1 cellular context compared by ENCODE assay signal in the genomic region with DNA sequence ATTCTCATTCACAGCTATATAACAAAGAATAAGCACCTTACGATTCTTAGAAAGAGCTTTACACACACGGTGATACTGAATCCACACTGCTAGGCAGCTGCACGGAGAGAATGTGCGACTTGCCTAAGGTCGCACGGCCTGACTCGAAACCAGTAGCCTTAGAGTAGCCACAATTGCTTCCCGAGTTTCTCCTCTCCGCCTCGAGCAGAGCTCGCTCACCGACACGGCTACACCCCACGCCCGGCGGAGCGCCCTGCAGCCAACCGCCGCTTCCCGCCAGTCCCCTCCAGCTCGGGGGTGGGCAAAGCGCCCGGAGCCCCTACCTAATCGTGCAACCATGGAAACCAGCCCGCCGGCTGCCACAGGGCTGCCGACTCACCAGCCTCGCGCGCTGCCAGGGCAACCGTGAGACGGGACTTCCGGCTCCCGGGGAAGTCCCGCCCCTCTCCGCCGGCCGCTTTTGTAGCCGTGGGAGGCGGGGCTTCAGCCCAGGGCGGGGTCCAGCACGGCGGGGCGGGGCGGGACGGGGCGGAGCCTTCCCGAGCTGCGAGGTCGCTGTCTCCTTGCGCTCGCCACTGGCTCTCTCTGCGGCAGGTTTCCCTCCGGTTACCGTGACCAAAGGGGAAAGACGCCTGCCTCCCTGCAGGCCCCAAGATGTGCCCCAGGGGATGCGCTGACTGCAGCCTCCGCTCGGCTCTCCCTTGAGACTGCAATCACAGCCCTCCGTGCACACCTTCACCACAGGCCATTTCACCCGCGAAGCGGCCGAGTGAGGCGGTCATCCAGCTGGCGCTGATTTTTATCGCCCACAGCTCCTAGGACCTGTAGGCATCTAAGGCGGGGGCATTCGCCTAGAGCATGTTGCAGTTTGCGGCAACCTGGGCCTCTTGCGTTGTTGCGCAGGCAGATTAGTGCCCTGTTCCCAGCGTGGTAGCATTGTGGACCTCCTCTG.
A peak's percentile ranks its signal among the peaks of the same experiment; 100 is the strongest.
TF ChIP-seq lines count a peak whose summit lies in the region.

No MANE protein-coding gene starts in this region.

TF ChIP-seq in HepG2, 621 proteins besides CTCF, POLR2A, EP300 and RAD21 (continued from another document):
- TF ChIP-seq, protein P1, sequence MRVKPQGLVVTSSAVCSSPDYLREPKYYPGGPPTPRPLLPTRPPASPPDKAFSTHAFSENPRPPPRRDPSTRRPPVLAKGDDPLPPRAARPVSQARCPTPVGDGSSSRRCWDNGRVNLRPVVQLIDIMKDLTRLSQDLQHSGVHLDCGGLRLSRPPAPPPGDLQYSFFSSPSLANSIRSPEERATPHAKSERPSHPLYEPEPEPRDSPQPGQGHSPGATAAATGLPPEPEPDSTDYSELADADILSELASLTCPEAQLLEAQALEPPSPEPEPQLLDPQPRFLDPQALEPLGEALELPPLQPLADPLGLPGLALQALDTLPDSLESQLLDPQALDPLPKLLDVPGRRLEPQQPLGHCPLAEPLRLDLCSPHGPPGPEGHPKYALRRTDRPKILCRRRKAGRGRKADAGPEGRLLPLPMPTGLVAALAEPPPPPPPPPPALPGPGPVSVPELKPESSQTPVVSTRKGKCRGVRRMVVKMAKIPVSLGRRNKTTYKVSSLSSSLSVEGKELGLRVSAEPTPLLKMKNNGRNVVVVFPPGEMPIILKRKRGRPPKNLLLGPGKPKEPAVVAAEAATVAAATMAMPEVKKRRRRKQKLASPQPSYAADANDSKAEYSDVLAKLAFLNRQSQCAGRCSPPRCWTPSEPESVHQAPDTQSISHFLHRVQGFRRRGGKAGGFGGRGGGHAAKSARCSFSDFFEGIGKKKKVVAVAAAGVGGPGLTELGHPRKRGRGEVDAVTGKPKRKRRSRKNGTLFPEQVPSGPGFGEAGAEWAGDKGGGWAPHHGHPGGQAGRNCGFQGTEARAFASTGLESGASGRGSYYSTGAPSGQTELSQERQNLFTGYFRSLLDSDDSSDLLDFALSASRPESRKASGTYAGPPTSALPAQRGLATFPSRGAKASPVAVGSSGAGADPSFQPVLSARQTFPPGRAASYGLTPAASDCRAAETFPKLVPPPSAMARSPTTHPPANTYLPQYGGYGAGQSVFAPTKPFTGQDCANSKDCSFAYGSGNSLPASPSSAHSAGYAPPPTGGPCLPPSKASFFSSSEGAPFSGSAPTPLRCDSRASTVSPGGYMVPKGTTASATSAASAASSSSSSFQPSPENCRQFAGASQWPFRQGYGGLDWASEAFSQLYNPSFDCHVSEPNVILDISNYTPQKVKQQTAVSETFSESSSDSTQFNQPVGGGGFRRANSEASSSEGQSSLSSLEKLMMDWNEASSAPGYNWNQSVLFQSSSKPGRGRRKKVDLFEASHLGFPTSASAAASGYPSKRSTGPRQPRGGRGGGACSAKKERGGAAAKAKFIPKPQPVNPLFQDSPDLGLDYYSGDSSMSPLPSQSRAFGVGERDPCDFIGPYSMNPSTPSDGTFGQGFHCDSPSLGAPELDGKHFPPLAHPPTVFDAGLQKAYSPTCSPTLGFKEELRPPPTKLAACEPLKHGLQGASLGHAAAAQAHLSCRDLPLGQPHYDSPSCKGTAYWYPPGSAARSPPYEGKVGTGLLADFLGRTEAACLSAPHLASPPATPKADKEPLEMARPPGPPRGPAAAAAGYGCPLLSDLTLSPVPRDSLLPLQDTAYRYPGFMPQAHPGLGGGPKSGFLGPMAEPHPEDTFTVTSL (CRISPR knock-in tag; IDR thresholded peaks at IDR 0.05; ENCODE audit: borderline replicate concordance), result no peak
- no peak for TF ChIP-seq ZNF615 (CRISPR knock-in tag; IDR thresholded peaks at IDR 0.05; ENCODE audit: borderline replicate concordance)
- TF ChIP-seq RARG (CRISPR knock-in tag; IDR thresholded peaks at IDR 0.05; ENCODE audit: low read depth), result no peak
- TF ChIP-seq ZNF24 (IDR thresholded peaks at IDR 0.05), result no peak
- TF ChIP-seq ZBTB38 (CRISPR knock-in tag; IDR thresholded peaks at IDR 0.05), result peak; percentile 22; the same call in 1 of the 2 replicates
- TF ChIP-seq GTF2F1 (IDR thresholded peaks at IDR 0.05; ENCODE audit: low read length), result no peak
- peak; percentile 93 for TF ChIP-seq SRSF1 (optimal IDR thresholded peaks at IDR 0.05; ENCODE audit: low read depth, low read length)
- peak; percentile 35 for TF ChIP-seq XRCC5 (optimal IDR thresholded peaks at IDR 0.05; ENCODE audit: low read length)
- no peak for TF ChIP-seq FLYWCH1 (CRISPR knock-in tag; IDR thresholded peaks at IDR 0.05)
- TF ChIP-seq SRY (CRISPR knock-in tag; IDR thresholded peaks at IDR 0.05), result peak; percentile 47; the same call in 1 of the 2 replicates
- TF ChIP-seq, protein P2, sequence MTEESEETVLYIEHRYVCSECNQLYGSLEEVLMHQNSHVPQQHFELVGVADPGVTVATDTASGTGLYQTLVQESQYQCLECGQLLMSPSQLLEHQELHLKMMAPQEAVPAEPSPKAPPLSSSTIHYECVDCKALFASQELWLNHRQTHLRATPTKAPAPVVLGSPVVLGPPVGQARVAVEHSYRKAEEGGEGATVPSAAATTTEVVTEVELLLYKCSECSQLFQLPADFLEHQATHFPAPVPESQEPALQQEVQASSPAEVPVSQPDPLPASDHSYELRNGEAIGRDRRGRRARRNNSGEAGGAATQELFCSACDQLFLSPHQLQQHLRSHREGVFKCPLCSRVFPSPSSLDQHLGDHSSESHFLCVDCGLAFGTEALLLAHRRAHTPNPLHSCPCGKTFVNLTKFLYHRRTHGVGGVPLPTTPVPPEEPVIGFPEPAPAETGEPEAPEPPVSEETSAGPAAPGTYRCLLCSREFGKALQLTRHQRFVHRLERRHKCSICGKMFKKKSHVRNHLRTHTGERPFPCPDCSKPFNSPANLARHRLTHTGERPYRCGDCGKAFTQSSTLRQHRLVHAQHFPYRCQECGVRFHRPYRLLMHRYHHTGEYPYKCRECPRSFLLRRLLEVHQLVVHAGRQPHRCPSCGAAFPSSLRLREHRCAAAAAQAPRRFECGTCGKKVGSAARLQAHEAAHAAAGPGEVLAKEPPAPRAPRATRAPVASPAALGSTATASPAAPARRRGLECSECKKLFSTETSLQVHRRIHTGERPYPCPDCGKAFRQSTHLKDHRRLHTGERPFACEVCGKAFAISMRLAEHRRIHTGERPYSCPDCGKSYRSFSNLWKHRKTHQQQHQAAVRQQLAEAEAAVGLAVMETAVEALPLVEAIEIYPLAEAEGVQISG (CRISPR knock-in tag; IDR thresholded peaks at IDR 0.05), result peak; percentile 49; the same call in 1 of the 2 replicates
- TF ChIP-seq, protein P3, sequence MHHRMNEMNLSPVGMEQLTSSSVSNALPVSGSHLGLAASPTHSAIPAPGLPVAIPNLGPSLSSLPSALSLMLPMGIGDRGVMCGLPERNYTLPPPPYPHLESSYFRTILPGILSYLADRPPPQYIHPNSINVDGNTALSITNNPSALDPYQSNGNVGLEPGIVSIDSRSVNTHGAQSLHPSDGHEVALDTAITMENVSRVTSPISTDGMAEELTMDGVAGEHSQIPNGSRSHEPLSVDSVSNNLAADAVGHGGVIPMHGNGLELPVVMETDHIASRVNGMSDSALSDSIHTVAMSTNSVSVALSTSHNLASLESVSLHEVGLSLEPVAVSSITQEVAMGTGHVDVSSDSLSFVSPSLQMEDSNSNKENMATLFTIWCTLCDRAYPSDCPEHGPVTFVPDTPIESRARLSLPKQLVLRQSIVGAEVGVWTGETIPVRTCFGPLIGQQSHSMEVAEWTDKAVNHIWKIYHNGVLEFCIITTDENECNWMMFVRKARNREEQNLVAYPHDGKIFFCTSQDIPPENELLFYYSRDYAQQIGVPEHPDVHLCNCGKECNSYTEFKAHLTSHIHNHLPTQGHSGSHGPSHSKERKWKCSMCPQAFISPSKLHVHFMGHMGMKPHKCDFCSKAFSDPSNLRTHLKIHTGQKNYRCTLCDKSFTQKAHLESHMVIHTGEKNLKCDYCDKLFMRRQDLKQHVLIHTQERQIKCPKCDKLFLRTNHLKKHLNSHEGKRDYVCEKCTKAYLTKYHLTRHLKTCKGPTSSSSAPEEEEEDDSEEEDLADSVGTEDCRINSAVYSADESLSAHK (CRISPR knock-in tag; IDR thresholded peaks at IDR 0.05; ENCODE audit: borderline replicate concordance), result no peak
- TF ChIP-seq MEF2D (CRISPR knock-in tag; IDR thresholded peaks at IDR 0.05), result 0 out of 2 replicates have a peak, but pooled peaks have one; percentile 64
- TF ChIP-seq, protein P4, sequence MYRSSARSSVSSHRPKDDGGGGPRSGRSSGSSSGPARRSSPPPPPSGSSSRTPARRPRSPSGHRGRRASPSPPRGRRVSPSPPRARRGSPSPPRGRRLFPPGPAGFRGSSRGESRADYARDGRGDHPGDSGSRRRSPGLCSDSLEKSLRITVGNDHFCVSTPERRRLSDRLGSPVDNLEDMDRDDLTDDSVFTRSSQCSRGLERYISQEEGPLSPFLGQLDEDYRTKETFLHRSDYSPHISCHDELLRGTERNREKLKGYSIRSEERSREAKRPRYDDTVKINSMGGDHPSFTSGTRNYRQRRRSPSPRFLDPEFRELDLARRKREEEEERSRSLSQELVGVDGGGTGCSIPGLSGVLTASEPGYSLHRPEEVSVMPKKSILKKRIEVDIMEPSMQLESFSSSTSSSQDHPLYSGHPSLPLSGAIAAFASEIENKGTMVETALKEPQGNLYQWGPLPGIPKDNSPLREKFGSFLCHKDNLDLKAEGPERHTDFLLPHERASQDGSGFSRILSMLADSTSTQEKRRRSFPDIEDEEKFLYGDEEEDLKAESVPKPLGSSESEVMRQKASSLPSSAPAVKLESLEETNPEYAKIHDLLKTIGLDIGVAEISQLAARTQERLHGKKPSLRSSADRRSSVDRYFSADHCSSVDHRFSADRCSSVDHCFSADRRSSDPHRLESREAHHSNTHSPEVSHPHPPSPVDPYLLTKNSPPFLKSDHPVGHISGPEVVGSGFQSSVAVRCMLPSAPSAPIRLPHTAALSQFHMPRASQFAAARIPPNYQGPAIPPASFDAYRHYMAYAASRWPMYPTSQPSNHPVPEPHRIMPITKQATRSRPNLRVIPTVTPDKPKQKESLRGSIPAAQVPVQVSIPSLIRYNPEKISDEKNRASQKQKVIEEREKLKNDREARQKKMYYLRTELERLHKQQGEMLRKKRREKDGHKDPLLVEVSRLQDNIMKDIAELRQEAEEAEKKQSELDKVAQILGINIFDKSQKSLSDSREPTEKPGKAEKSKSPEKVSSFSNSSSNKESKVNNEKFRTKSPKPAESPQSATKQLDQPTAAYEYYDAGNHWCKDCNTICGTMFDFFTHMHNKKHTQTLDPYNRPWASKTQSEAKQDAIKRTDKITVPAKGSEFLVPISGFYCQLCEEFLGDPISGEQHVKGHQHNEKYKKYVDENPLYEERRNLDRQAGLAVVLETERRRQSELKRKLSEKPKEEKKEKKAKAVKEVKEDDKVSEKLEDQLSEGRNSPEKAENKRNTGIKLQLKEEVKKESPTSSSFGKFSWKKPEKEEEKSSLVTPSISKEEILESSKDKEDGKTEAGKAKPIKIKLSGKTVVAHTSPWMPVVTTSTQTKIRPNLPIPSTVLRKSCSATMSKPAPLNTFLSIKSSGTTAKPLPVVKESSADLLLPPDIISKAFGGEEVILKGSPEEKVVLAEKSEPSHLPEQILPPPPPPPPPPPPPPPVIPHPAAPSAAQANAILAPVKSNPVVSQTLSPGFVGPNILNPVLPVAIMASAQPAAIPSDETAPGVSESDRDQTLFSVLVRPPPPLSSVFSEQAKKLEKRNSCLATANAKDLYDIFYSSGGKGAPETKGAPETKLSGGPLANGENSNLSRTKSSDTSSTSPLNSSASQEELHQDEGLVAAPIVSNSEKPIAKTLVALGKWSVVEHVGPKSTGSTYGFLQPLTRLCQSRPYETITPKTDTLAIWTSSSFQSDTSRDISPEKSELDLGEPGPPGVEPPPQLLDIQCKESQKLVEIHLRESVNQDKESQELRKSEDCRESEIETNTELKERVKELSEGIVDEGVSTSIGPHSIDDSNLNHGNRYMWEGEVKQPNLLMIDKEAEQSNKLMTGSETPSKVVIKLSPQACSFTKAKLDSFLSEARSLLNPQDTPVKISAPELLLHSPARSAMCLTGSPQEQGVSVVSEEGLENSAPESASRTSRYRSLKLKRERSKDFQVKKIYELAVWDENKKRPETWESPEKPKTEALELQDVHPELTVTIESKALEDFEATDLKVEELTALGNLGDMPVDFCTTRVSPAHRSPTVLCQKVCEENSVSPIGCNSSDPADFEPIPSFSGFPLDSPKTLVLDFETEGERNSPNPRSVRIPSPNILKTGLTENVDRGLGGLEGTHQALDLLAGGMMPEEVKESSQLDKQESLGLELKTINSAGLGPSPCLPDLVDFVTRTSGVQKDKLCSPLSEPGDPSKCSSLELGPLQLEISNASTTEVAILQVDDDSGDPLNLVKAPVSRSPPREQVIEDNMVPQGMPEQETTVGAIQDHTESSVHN (CRISPR knock-in tag; IDR thresholded peaks at IDR 0.05), result 0 out of 2 replicates have a peak, but pooled peaks have one; percentile 33
- TF ChIP-seq, protein P5, sequence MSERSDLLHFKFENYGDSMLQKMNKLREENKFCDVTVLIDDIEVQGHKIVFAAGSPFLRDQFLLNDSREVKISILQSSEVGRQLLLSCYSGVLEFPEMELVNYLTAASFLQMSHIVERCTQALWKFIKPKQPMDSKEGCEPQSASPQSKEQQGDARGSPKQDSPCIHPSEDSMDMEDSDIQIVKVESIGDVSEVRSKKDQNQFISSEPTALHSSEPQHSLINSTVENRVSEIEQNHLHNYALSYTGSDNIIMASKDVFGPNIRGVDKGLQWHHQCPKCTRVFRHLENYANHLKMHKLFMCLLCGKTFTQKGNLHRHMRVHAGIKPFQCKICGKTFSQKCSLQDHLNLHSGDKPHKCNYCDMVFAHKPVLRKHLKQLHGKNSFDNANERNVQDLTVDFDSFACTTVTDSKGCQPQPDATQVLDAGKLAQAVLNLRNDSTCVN (CRISPR knock-in tag; IDR thresholded peaks at IDR 0.05; ENCODE audit: borderline replicate concordance), result 0 out of 2 replicates have a peak, but pooled peaks have one; percentile 12
- peak; percentile 93 for TF ChIP-seq GABPB1 (CRISPR knock-in tag; IDR thresholded peaks at IDR 0.05)
- no peak for TF ChIP-seq MTA1 (CRISPR knock-in tag; IDR thresholded peaks at IDR 0.05; ENCODE audit: borderline replicate concordance)
- TF ChIP-seq ETV6 (CRISPR knock-in tag; conservative IDR thresholded peaks at IDR 0.05), result no peak
TF ChIP-seq in HepG2: peak in this region for 122.
